1 cellular context compared by ENCODE assay signal in the genomic region with DNA sequence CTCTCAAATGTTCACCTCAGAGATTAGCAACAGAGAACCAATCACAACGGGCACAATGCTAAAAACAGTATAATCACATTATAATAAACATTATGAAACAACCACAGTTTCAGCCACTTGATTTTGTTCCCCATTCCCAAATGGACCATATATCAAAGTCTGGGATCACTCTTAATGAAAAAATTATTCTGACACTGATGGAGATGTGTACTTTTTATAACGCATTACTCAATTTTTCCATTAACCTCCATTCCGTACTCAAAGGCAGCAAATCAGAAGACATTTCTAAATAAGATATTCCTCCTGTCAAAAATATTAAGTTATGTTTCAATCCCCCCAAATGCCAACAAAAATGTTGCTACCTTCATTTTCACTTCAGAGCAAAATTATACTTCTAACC.
TF ChIP-seq lines count a peak whose summit lies in the region.

No MANE protein-coding gene starts in this region.

TF ChIP-seq in H1, 55 proteins besides CTCF, POLR2A, EP300 and RAD21:
- TF ChIP-seq CREB1 (IDR thresholded peaks at IDR 0.05): no peak
- no peak for TF ChIP-seq GTF2F1 (IDR thresholded peaks at IDR 0.05; ENCODE audit: borderline replicate concordance, low read depth, low read length)
- TF ChIP-seq KDM1A (IDR thresholded peaks at IDR 0.05; ENCODE audit: borderline replicate concordance, low read length): no peak
- no peak for TF ChIP-seq TBP (IDR thresholded peaks at IDR 0.05; ENCODE audit: low read depth, low read length)
- TF ChIP-seq KDM4A (IDR thresholded peaks at IDR 0.05; ENCODE audit: low read depth, low read length, severe bottlenecking): no peak
- TF ChIP-seq TAF7 (optimal IDR thresholded peaks at IDR 0.05; ENCODE audit: borderline replicate concordance, low read depth, low read length): no peak
- no peak for TF ChIP-seq ZNF274 (IDR thresholded peaks at IDR 0.05; ENCODE audit: borderline replicate concordance, extremely low read depth, low read length)
- TF ChIP-seq KDM5A (IDR thresholded peaks at IDR 0.05; ENCODE audit: low read length): no peak
- no peak for TF ChIP-seq FOSL1 (IDR thresholded peaks at IDR 0.05; ENCODE audit: insufficient read depth, low read depth, low read length)
- no peak for TF ChIP-seq BCL11A (IDR thresholded peaks at IDR 0.05; ENCODE audit: low read depth in 2 of 2, low read length in 2 of 2)
- no peak for TF ChIP-seq SUZ12 (IDR thresholded peaks at IDR 0.05; ENCODE audit: low read length)
- TF ChIP-seq RNF2 (IDR thresholded peaks at IDR 0.05; ENCODE audit: borderline replicate concordance, low read depth, low read length, missing control alignments, poor library complexity, severe bottlenecking): no peak
- TF ChIP-seq, protein P1, sequence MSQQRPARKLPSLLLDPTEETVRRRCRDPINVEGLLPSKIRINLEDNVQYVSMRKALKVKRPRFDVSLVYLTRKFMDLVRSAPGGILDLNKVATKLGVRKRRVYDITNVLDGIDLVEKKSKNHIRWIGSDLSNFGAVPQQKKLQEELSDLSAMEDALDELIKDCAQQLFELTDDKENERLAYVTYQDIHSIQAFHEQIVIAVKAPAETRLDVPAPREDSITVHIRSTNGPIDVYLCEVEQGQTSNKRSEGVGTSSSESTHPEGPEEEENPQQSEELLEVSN (IDR thresholded peaks at IDR 0.05): no peak
- TF ChIP-seq CBX5 (IDR thresholded peaks at IDR 0.05; ENCODE audit: low read depth, low read length): no peak
- TF ChIP-seq TEAD4 (IDR thresholded peaks at IDR 0.05; ENCODE audit: low read depth, low read length): no peak
- no peak for TF ChIP-seq SIRT6 (IDR thresholded peaks at IDR 0.05; ENCODE audit: low read length)
- TF ChIP-seq MAFK (IDR thresholded peaks at IDR 0.05; ENCODE audit: low read depth, low read length): no peak
- no peak for TF ChIP-seq EGR1 (IDR thresholded peaks at IDR 0.05; ENCODE audit: borderline replicate concordance, low read depth, low read length)
- TF ChIP-seq HDAC2 (IDR thresholded peaks at IDR 0.05; ENCODE audit: borderline replicate concordance in 1 of 2, low read depth in 2 of 2, low read length in 2 of 2): no peak
- TF ChIP-seq CEBPB (IDR thresholded peaks at IDR 0.05; ENCODE audit: low read depth, low read length): no peak
